ENCODE assay signal across 8 cellular contexts in genomic region chr12:1606021-1606622, GRCh38. TPM values are rescaled to one million over a fixed set of nuclear protein-coding genes. Genes with fewer than 3 reads are reported as not detected.
DNase-seq lines count a peak whose midpoint lies in the region; ATAC-seq and TF ChIP-seq lines count a peak whose summit lies in the region.

No MANE protein-coding gene starts in this region.

- CTCF ChIA-PET in PC-9 (lab: Charles Lee) = interaction anchor here (1.7 kb wide), 1 partner anchor 488 kb away, joined by 10 read pairs; no protein-coding TSS in a partner anchor

- H3K36me3 Mint-ChIP-seq in osteocyte (ENCODE audit: unreplicated experiment) = no peaks in the 10 kb centered on the region

- TF ChIP-seq CTCF in BE2C (IDR thresholded peaks at IDR 0.05; ENCODE audit: low read depth, low read length) = no peak
- no peak for TF ChIP-seq CTCF in PC-9 (conservative IDR thresholded peaks at IDR 0.05)
- no peak for TF ChIP-seq CTCF in osteocyte (IDR thresholded peaks at IDR 0.05)
- no peak for TF ChIP-seq CTCF in uterus (IDR thresholded peaks at IDR 0.05)

- no peaks in the 10 kb centered on the region for H3K9me2 ChIP-seq in PC-9 (ENCODE audit: insufficient read depth)

- peak overlapping the region; percentile 78 for H3K4me2 ChIP-seq in PC-9

- peak; percentile 79 for DNase-seq in BE2C
- peak; percentile 94 for DNase-seq in PC-9
- peak; percentile 27 for DNase-seq in activated gamma-delta T cell treated with anti-CD3 and anti-CD28 coated beads, Interleukin-2, amount 50 U/mL, for 16 hours (ENCODE audit: low read depth)
- DNase-seq in glomerular visceral epithelial cell (ENCODE audit: extremely low spot score) = peak; percentile 88
- DNase-seq in osteocyte (ENCODE audit: extremely low spot score, unreplicated experiment) = peak; percentile 91
- DNase-seq in uterus = peak; percentile 87 to 92

- H3K4me1 Mint-ChIP-seq in osteocyte (ENCODE audit: unreplicated experiment) = peaks cover 64% of the 10 kb centered on the region

- H3K4me3 ChIP-seq in BE2C (ENCODE audit: low read depth, low read length) = peak overlapping the region; percentile 67
- H3K4me3 ChIP-seq in PC-9 = peak overlapping the region; percentile 47
- peak overlapping the region; percentile 17 to 36 for H3K4me3 ChIP-seq in uterus

- no peaks in the 10 kb centered on the region for H3K36me3 ChIP-seq in BE2C
- H3K36me3 ChIP-seq in PC-9 (ENCODE audit: low read depth) = no peaks in the 10 kb centered on the region
- H3K36me3 ChIP-seq in uterus = no peaks in the 10 kb centered on the region

- POLR2A ChIA-PET in PC-9 (lab: Charles Lee; ENCODE audit: unreplicated experiment) = interaction anchor here (0.6 to 1.2 kb wide), 9 partner anchors 11 to 1352 kb away, joined by 3 to 15 read pairs (median 6); partner anchors contain the start of gene FBXL14

- H3K9me3 ChIP-seq in BE2C (no peaks in the 10 kb centered on the region), PC-9 (ENCODE audit: insufficient read depth, low read depth) (no peaks in the 10 kb centered on the region), uterus (no peaks in the 10 kb centered on the region)

- H3K4me1 ChIP-seq in BE2C = peaks cover 6% of the 10 kb centered on the region; the same call in 1 of the 2 replicates
- H3K4me1 ChIP-seq in PC-9 (replicated peaks; ENCODE audit: insufficient read depth) = peaks cover 29% of the 10 kb centered on the region
- H3K4me1 ChIP-seq in uterus = peaks cover 0 to 10% of the 10 kb centered on the region in 2 donors

- H3K27ac Mint-ChIP-seq in osteocyte (ENCODE audit: unreplicated experiment) = peak overlapping the region; percentile 97

- intact Hi-C loops in PC-9 (cut with micrococcal nuclease; ENCODE audit: unreplicated experiment) = loop anchor here (5.0 kb wide), 3 partner anchors 659 to 789 kb away; partner anchors contain the start of gene RAD52
- intact Hi-C loops in uterus (cut with DNase I; ENCODE audit: low total_unique reads) = loop anchor here (10.0 kb wide), 1 partner anchor 1031 kb away; no protein-coding TSS in a partner anchor

- H3K27ac ChIP-seq in PC-9 (peak overlapping the region; percentile 64), uterus (peak overlapping the region; percentile 82 to 91)

- H3K27me3 ChIP-seq in BE2C = no peaks in the 10 kb centered on the region
- H3K27me3 ChIP-seq in PC-9 (ENCODE audit: insufficient read depth, low read depth) = no peaks in the 10 kb centered on the region
- H3K27me3 ChIP-seq in uterus = no peaks in the 10 kb centered on the region

- H3F3A ChIP-seq in PC-9 (ENCODE audit: insufficient read depth, low read depth) = peaks cover 20% of the 10 kb centered on the region

- peak overlapping the region; percentile 84 for H3K4me3 Mint-ChIP-seq in osteocyte (ENCODE audit: unreplicated experiment)

- H3K79me2 ChIP-seq in PC-9 (ENCODE audit: low read depth) = no peaks in the 10 kb centered on the region

- BruUV-seq in PC-9 (replicated peaks; lab: Mats Ljungman, UMichigan) = no TSS peak

- no peaks in the 10 kb centered on the region for H4K20me1 ChIP-seq in PC-9 (ENCODE audit: insufficient read depth)

- ATAC-seq in HG03521 (IDR thresholded peaks at IDR 0.05; ENCODE audit: unreplicated experiment) = peak; percentile 38

- no peaks in the 10 kb centered on the region for H3K9me3 Mint-ChIP-seq in osteocyte (ENCODE audit: unreplicated experiment)

- no peaks in the 10 kb centered on the region for H3K27me3 Mint-ChIP-seq in osteocyte (ENCODE audit: unreplicated experiment)

- H2AFZ ChIP-seq in PC-9 = peak overlapping the region; percentile 80

- peak; percentile 65 for TF ChIP-seq POLR2A in GM19193 (IDR thresholded peaks at IDR 0.05; ENCODE audit: extremely low read depth, insufficient read depth, insufficient read length)
- peak in 1 of 2 donors; percentile 30 for TF ChIP-seq POLR2A in uterus (IDR thresholded peaks at IDR 0.05)

RNA-seq across cellular contexts. Expression of gene FBXL14, which starts 11.7 kb away (rescaled TPM):
- 51.2 TPM for polyA plus RNA-seq in BE2C (2012; ENCODE audit: insufficient read depth, insufficient read length, low read depth)
- total RNA-seq in PC-9 (2021) (16.3 and 21.1 TPM in 2 replicates), osteocyte (9.1 and 9.4 TPM in 2 replicates), uterus (10 to 100 TPM in 3 of 4 donors, 1 to 10 TPM in 1; 1.5 to 17.4 (median 13.5) TPM)

RNA-seq across cellular contexts. Expression of gene WNT5B, which starts 22.9 kb away (rescaled TPM):
- polyA plus RNA-seq in BE2C (2012; ENCODE audit: insufficient read depth, insufficient read length, low read depth) = 0.88 TPM
- total RNA-seq in PC-9 (2021) (33.1 and 50.2 TPM in 2 replicates), osteocyte (88.7 and 99.5 TPM in 2 replicates), uterus (10 to 100 TPM in 1 of 4 donors, 1 to 10 TPM in 2, not detected in 1; 5.9 to 20.9 (median 7.2) TPM)

Comparison
In these comparisons a context has a peak if more than half of its experiments do, and no peak if none do; other contexts are left out.
1. Peak in every context shown above with its lines: DNase-seq, ATAC-seq, H3K4me3 ChIP-seq and H3K27ac ChIP-seq.
2. DNase-seq: peak in every context shown above with its lines; median percentile 94 in PC-9; 91 in osteocyte; 90 in uterus; 88 in glomerular visceral epithelial cell; 79 in BE2C; 27 in activated gamma-delta T cell treated with anti-CD3 and anti-CD28 coated beads, Interleukin-2, amount 50 U/mL, for 16 hours.